10 cellular contexts compared by ENCODE assay signal in genomic region chr2:226837787-226838603, GRCh38. TPM values are rescaled to one million over a fixed set of nuclear protein-coding genes. Genes with fewer than 3 reads are reported as not detected.
A peak's percentile ranks its signal among the peaks of the same experiment; 100 is the strongest.
DNase-seq lines count a peak whose midpoint lies in the region; ATAC-seq and TF ChIP-seq lines count a peak whose summit lies in the region.
"Had no signal": no experiment of that assay in that cellular context is flagged by ENCODE, and none has a peak within 500 bp of the region (broad histone marks: within the 10 kb centered on the region; RNA-seq: fewer than 3 reads in every experiment).

No MANE protein-coding gene starts in this region.

- CTCF ChIA-PET in PC-3 (lab: Charles Lee) = interaction anchor here (0.8 kb wide), 1 partner anchor 147 kb away, joined by 4 read pairs; no protein-coding TSS in a partner anchor

- DNase-seq in activated T-cell treated with anti-CD3 and anti-CD28 coated beads, Interleukin-2, amount 50 U/mL, for 72 hours = no peak
- no peak for DNase-seq in activated T-cell treated with anti-CD3 and anti-CD28 coated beads, Interleukin-2, amount 50 U/mL, for 48 hours
- DNase-seq in PC-3 (peak; percentile 50), stomach (no peak), MM.1S (no peak), heart left ventricle (no peak), T1000 (lab: John Stamatoyannopoulos, UW) (no peak)
- no peak for DNase-seq in central memory CD8-positive, alpha-beta T cell (ENCODE audit: low spot score in 2 of 2)
- DNase-seq: NCI-H2107 had no signal

- H3K4me1 Mint-ChIP-seq in activated T-cell treated with anti-CD3 and anti-CD28 coated beads, Interleukin-2, amount 50 U/mL, for 72 hours (ENCODE audit: low read depth) = peaks cover 74% of the 10 kb centered on the region
- peaks cover 40% of the 10 kb centered on the region for H3K4me1 Mint-ChIP-seq in central memory CD8-positive, alpha-beta T cell

- H3K27ac Mint-ChIP-seq in activated T-cell treated with anti-CD3 and anti-CD28 coated beads, Interleukin-2, amount 50 U/mL, for 72 hours = peak overlapping the region; percentile 100
- peak overlapping the region; percentile 98 for H3K27ac Mint-ChIP-seq in central memory CD8-positive, alpha-beta T cell (ENCODE audit: low read depth)

- H3K9ac ChIP-seq in PC-3 (ENCODE audit: low read length) = no peak overlapping the region
- no peak overlapping the region for H3K9ac ChIP-seq in MM.1S (ENCODE audit: low read length)

- 66 to 78% (median 75%) methylated on average over 12 of the region's 12 CpGs for WGBS in stomach, 5 donors
- 90 to 92% (median 92%) methylated on average over 12 of the region's 12 CpGs for WGBS in heart left ventricle, 4 donors

- intact Hi-C loops in PC-3 (cut with micrococcal nuclease) = loop anchor here (1.0 to 5.0 kb wide), 2 partner anchors 31 to 74 kb away; no protein-coding TSS in a partner anchor
- intact Hi-C loops in stomach (cut with DNase I; ENCODE audit: low total_unique reads) = no loop called here
- intact Hi-C loops in heart left ventricle (cut with DNase I) = loop anchor here in 4 of 10 donors (5.0 to 10.0 kb wide), 3 partner anchors 36 to 147 kb away; no protein-coding TSS in a partner anchor

- 0 out of 2 replicates have a peak, but pooled peaks cover 4% of the 10 kb centered on the region for H4K20me1 ChIP-seq in PC-3 (ENCODE audit: low read length)
- no peaks in the 10 kb centered on the region for H4K20me1 ChIP-seq in MM.1S (ENCODE audit: insufficient read depth, low read length)

- H3K27me3 ChIP-seq in PC-3 (ENCODE audit: low read length) = no peaks in the 10 kb centered on the region
- no peaks in the 10 kb centered on the region for H3K27me3 ChIP-seq in stomach
- no peaks in the 10 kb centered on the region for H3K27me3 ChIP-seq in MM.1S (replicated peaks; ENCODE audit: insufficient read depth, low read length)
- H3K27me3 ChIP-seq in heart left ventricle = no peaks in the 10 kb centered on the region

- no peaks in the 10 kb centered on the region for H3K27me3 Mint-ChIP-seq in activated T-cell treated with anti-CD3 and anti-CD28 coated beads, Interleukin-2, amount 50 U/mL, for 72 hours (ENCODE audit: low read depth)
- no peaks in the 10 kb centered on the region for H3K27me3 Mint-ChIP-seq in central memory CD8-positive, alpha-beta T cell

- peaks cover 1 to 31% of the 10 kb centered on the region in 2 donors for H3K36me3 Mint-ChIP-seq in activated T-cell treated with anti-CD3 and anti-CD28 coated beads, Interleukin-2, amount 50 U/mL, for 72 hours (ENCODE audit: insufficient read depth in 2 of 2)
- H3K36me3 Mint-ChIP-seq in central memory CD8-positive, alpha-beta T cell (ENCODE audit: insufficient read depth) = peaks cover 14% of the 10 kb centered on the region

- no peaks in the 10 kb centered on the region for H3K9me3 Mint-ChIP-seq in activated T-cell treated with anti-CD3 and anti-CD28 coated beads, Interleukin-2, amount 50 U/mL, for 72 hours
- no peaks in the 10 kb centered on the region for H3K9me3 Mint-ChIP-seq in central memory CD8-positive, alpha-beta T cell

- H3K4me3 Mint-ChIP-seq in activated T-cell treated with anti-CD3 and anti-CD28 coated beads, Interleukin-2, amount 50 U/mL, for 72 hours = peak overlapping the region; percentile 92 to 98
- H3K4me3 Mint-ChIP-seq in central memory CD8-positive, alpha-beta T cell = peak overlapping the region; percentile 90

- H3K4me3 ChIP-seq in PC-3 (ENCODE audit: low read length) = peak overlapping the region; percentile 84; the same call in 1 of the 2 replicates
- no peak overlapping the region for H3K4me3 ChIP-seq in stomach
- H3K4me3 ChIP-seq in MM.1S (ENCODE audit: low read length) = no peak overlapping the region
- H3K4me3 ChIP-seq in heart left ventricle = no peak overlapping the region

- TF ChIP-seq EP300 in stomach (IDR thresholded peaks at IDR 0.05) = no peak

- POLR2A ChIA-PET in PC-3 (lab: Charles Lee; ENCODE audit: unreplicated experiment) = no interaction called here

- H3K79me2 ChIP-seq in PC-3 (ENCODE audit: low read length) = peaks cover 55% of the 10 kb centered on the region
- H3K79me2 ChIP-seq in MM.1S (ENCODE audit: low read length) = peaks cover 48% of the 10 kb centered on the region

- ATAC-seq in activated T-cell treated with anti-CD3 and anti-CD28 coated beads, Interleukin-2, amount 50 U/mL, for 72 hours (replicated peaks in 1 of 2) = no peak
- peak; percentile 6; the same call in 1 of the 2 replicates for ATAC-seq in PC-3
- ATAC-seq in central memory CD8-positive, alpha-beta T cell (replicated peaks; ENCODE audit: extremely low read depth, poor library complexity, severe bottlenecking) = no peak
- no peak for ATAC-seq in heart left ventricle

- H3K4me1 ChIP-seq in PC-3 (ENCODE audit: insufficient read depth, low read length) = peaks cover 39% of the 10 kb centered on the region
- peaks cover 12 to 47% (median 33%) of the 10 kb centered on the region in 4 donors for H3K4me1 ChIP-seq in stomach
- peaks cover 18% of the 10 kb centered on the region for H3K4me1 ChIP-seq in MM.1S (ENCODE audit: low read length)
- H3K4me1 ChIP-seq in heart left ventricle = peaks cover 0 to 32% (median 20%) of the 10 kb centered on the region in 12 donors

- peak overlapping the region; percentile 98 for H3K4me2 ChIP-seq in PC-3 (ENCODE audit: low read length)
- no peak overlapping the region for H3K4me2 ChIP-seq in MM.1S (ENCODE audit: low read depth, low read length)

- H3K9me3 ChIP-seq in PC-3 (ENCODE audit: low read length) (no peaks in the 10 kb centered on the region), stomach (no peaks in the 10 kb centered on the region), MM.1S (replicated peaks; ENCODE audit: insufficient read depth, low read length) (no peaks in the 10 kb centered on the region), heart left ventricle (no peaks in the 10 kb centered on the region)

- no peaks in the 10 kb centered on the region for H3K36me3 ChIP-seq in PC-3 (ENCODE audit: low read depth, low read length)
- H3K36me3 ChIP-seq in stomach = peaks cover 0 to 4% (median 0%) of the 10 kb centered on the region in 4 donors
- H3K36me3 ChIP-seq in MM.1S (replicated peaks; ENCODE audit: insufficient read depth, low read length) = no peaks in the 10 kb centered on the region; the same call in 1 of the 2 replicates
- H3K36me3 ChIP-seq in heart left ventricle = peaks cover 0 to 20% (median 4%) of the 10 kb centered on the region in 9 donors

- H3K27ac ChIP-seq in PC-3 (ENCODE audit: low read length) = no peak overlapping the region
- H3K27ac ChIP-seq in stomach = peak overlapping the region in 3 of 5 donors; percentile 45 to 100 (median 99)
- no peak overlapping the region for H3K27ac ChIP-seq in MM.1S (ENCODE audit: low read length)
- H3K27ac ChIP-seq in heart left ventricle = peak overlapping the region in 1 of 12 donors; percentile 99
- H3K27ac ChIP-seq: SK-N-MC had no signal

- TF ChIP-seq POLR2A in stomach (IDR thresholded peaks at IDR 0.05) (no peak), heart left ventricle (IDR thresholded peaks at IDR 0.05) (no peak)

- H3K9me2 ChIP-seq in PC-3 (replicated peaks; ENCODE audit: low read length) = no peaks in the 10 kb centered on the region
- H3K9me2 ChIP-seq in MM.1S (replicated peaks; ENCODE audit: insufficient read depth, low read length) = no peaks in the 10 kb centered on the region

- 0 out of 2 replicates have a peak overlapping the region, but pooled peaks have one; percentile 3 for H2AFZ ChIP-seq in PC-3 (ENCODE audit: low read length)
- no peak overlapping the region for H2AFZ ChIP-seq in MM.1S (ENCODE audit: low read length)

- no peaks in the 10 kb centered on the region for H3F3A ChIP-seq in PC-3 (ENCODE audit: low read length, unreplicated experiment)
- H3F3A ChIP-seq in MM.1S (ENCODE audit: insufficient read depth, low read length) = peaks cover 18% of the 10 kb centered on the region

- BruUV-seq in PC-3 (replicated peaks; lab: Mats Ljungman, UMichigan) = no TSS peak

- TF ChIP-seq CTCF in PC-3 (conservative IDR thresholded peaks at IDR 0.05; ENCODE audit: low read depth, low read length) = no peak
- TF ChIP-seq CTCF in stomach (IDR thresholded peaks at IDR 0.05) = no peak
- TF ChIP-seq CTCF in MM.1S (IDR thresholded peaks at IDR 0.05; ENCODE audit: low read length) = no peak
- TF ChIP-seq CTCF in heart left ventricle (IDR thresholded peaks at IDR 0.05) = no peak

RNA-seq across cellular contexts. Expression of gene RHBDD1, which starts 2.1 kb away (rescaled TPM):
- 10 to 100 TPM; 47.2 to 49.4 TPM for total RNA-seq in activated T-cell treated with anti-CD3 and anti-CD28 coated beads, Interleukin-2, amount 50 U/mL, for 72 hours
- 7.8 and 9.1 TPM in 2 replicates for total RNA-seq in PC-3 (2014; rRNA removed)
- 10 to 100 TPM in 3 of 5 donors, 1 to 10 TPM in 2; 5.4 to 31.6 (median 11.7) TPM for total RNA-seq in stomach
- 1 to 10 TPM; 1.8 to 5.9 (median 4.5) TPM for polyA plus RNA-seq in stomach
- 10 to 100 TPM; 12.5 to 44.5 (median 33.2) TPM for total RNA-seq in heart left ventricle
- polyA plus RNA-seq in heart left ventricle = 10 to 100 TPM in 1 of 2 donors, 1 to 10 TPM in 1; 4.7 to 13.4 TPM

RNA-seq across cellular contexts. Expression of gene IRS1, which starts 38.4 kb away (rescaled TPM):
- total RNA-seq in activated T-cell treated with anti-CD3 and anti-CD28 coated beads, Interleukin-2, amount 50 U/mL, for 72 hours = 1 to 10 TPM; 2.8 to 4.6 TPM
- total RNA-seq in PC-3 (2014; rRNA removed) (38.8 and 43.8 TPM in 2 replicates), stomach (10 to 100 TPM in 4 of 5 donors, 1 to 10 TPM in 1; 8.4 to 26.8 (median 15.6) TPM), heart left ventricle (10 to 100 TPM; 13.4 to 45.8 (median 16.8) TPM)
- polyA plus RNA-seq in stomach (10 to 100 TPM in 1 of 3 donors, 1 to 10 TPM in 2; 2.1 to 11.0 (median 5.0) TPM), heart left ventricle (1 to 10 TPM; 5.0 to 6.5 TPM)

Comparison
In these comparisons a context has a peak if more than half of its experiments do, and no peak if none do; other contexts are left out.
1. H3K27ac ChIP-seq: peak in stomach (3 of 5); none in PC-3 (single experiment) and MM.1S (single experiment).